In genomic region chr15:69454953-69455352, GRCh38 we compare ENCODE assay signal across 9 cellular contexts. TPM values are rescaled to one million over a fixed set of nuclear protein-coding genes. Genes with fewer than 3 reads are reported as not detected.
DNase-seq lines count a peak whose midpoint lies in the region; ATAC-seq and TF ChIP-seq lines count a peak whose summit lies in the region.
"Had no signal": no experiment of that assay in that cellular context is flagged by ENCODE, and none has a peak within 500 bp of the region (broad histone marks: within the 10 kb centered on the region; RNA-seq: fewer than 3 reads in every experiment).

No MANE protein-coding gene starts in this region.

- no peak for DNase-seq in SK-N-SH
- DNase-seq in PC-3: no peak
- peak; percentile 40 for DNase-seq in endodermal cell
- no peak for DNase-seq in gastrocnemius medialis
- DNase-seq in NCI-H1694 treated with DMSO at 0.1 percent for 48 hours (lab: John Stamatoyannopoulos, UW): no peak
- DNase-seq in kidney tubule cell (ENCODE audit: low spot score): no peak

- H3K9me3 ChIP-seq in SK-N-SH (no peaks in the 10 kb centered on the region), PC-3 (ENCODE audit: low read length) (no peaks in the 10 kb centered on the region), endodermal cell (ENCODE audit: control insufficient read depth, low read length) (no peaks in the 10 kb centered on the region), gastrocnemius medialis (no peaks in the 10 kb centered on the region)

- no peaks in the 10 kb centered on the region for H3K9me2 ChIP-seq in SK-N-SH
- H3K9me2 ChIP-seq in PC-3 (replicated peaks; ENCODE audit: low read length): no peaks in the 10 kb centered on the region

- peak overlapping the region; percentile 96; the same call in 1 of the 2 replicates for H3K9ac ChIP-seq in SK-N-SH
- H3K9ac ChIP-seq in PC-3 (ENCODE audit: low read length): no peak overlapping the region
- peak overlapping the region; percentile 95 for H3K9ac ChIP-seq in endodermal cell (ENCODE audit: extremely low read depth, low read length, poor library complexity, severe bottlenecking)

- in situ Hi-C loops in gastrocnemius medialis (cut with MboI; ENCODE audit: low sequenced_read_pairs in 4 of 4): no loop called here

- H3K79me2 ChIP-seq in SK-N-SH (ENCODE audit: insufficient read depth) (peaks cover 48% of the 10 kb centered on the region), PC-3 (ENCODE audit: low read length) (peaks cover 43% of the 10 kb centered on the region)

- H3K27me3 ChIP-seq in SK-N-SH (ENCODE audit: insufficient read depth): no peaks in the 10 kb centered on the region
- H3K27me3 ChIP-seq in PC-3 (ENCODE audit: low read length): no peaks in the 10 kb centered on the region
- no peaks in the 10 kb centered on the region for H3K27me3 ChIP-seq in endodermal cell (ENCODE audit: control insufficient read depth, insufficient read depth, low read length, poor library complexity, severe bottlenecking)
- H3K27me3 ChIP-seq in gastrocnemius medialis: no peaks in the 10 kb centered on the region

- TF ChIP-seq POLR2A in gastrocnemius medialis (IDR thresholded peaks at IDR 0.05): no peak

- ATAC-seq in SK-N-SH treated with all-trans-retinoic acid at 6 μM for 48 hours (no peak), PC-3 (no peak), gastrocnemius medialis (no peak), GM18861 (IDR thresholded peaks at IDR 0.05; ENCODE audit: unreplicated experiment) (no peak)

- H3K4me1 Mint-ChIP-seq in endodermal cell: peaks cover 15% of the 10 kb centered on the region

- TF ChIP-seq RAD21 in SK-N-SH (IDR thresholded peaks at IDR 0.05; ENCODE audit: low read length): no peak

- CTCF ChIA-PET in SK-N-SH (lab: Yijun Ruan, JAX) (interaction anchor here (1.2 to 4.1 kb wide), 2 partner anchors 7 to 24 kb away, joined by 3 to 31 read pairs; no protein-coding TSS in a partner anchor), PC-3 (lab: Charles Lee) (no interaction called here)

- intact Hi-C loops in PC-3 (cut with micrococcal nuclease): no loop called here
- intact Hi-C loops in gastrocnemius medialis (cut with DNase I; ENCODE audit: low total_unique reads): loop anchor here (5.0 to 10.0 kb wide), 4 partner anchors 337 to 1180 kb away; partner anchors contain the start of gene FEM1B

- TF ChIP-seq CTCF in SK-N-SH (IDR thresholded peaks at IDR 0.05): no peak
- TF ChIP-seq CTCF in PC-3 (conservative IDR thresholded peaks at IDR 0.05; ENCODE audit: low read depth, low read length): no peak
- TF ChIP-seq CTCF in endodermal cell (conservative IDR thresholded peaks at IDR 0.05): no peak
- no peak for TF ChIP-seq CTCF in gastrocnemius medialis (IDR thresholded peaks at IDR 0.05 in 4 of 5, conservative IDR thresholded peaks at IDR 0.05 in 1 of 5)

- peak overlapping the region; percentile 89 for H3K4me3 Mint-ChIP-seq in endodermal cell

- BruUV-seq in PC-3 (replicated peaks; lab: Mats Ljungman, UMichigan): no TSS peak

- H3K36me3 ChIP-seq in SK-N-SH (replicated peaks in 1 of 2; ENCODE audit: control insufficient read depth in 1 of 2, insufficient read depth in 2 of 2, low read length in 1 of 2) (peaks cover 32 to 37% of the 10 kb centered on the region in 2 experiments), PC-3 (ENCODE audit: low read depth, low read length) (peaks cover 37% of the 10 kb centered on the region), endodermal cell (ENCODE audit: control insufficient read depth, insufficient read depth, low read length) (peaks cover 38% of the 10 kb centered on the region), gastrocnemius medialis (peaks cover 0 to 36% of the 10 kb centered on the region in 2 donors)

- H3K36me3 Mint-ChIP-seq in endodermal cell (ENCODE audit: low read depth): peaks cover 48% of the 10 kb centered on the region

- no peaks in the 10 kb centered on the region for H3K27me3 Mint-ChIP-seq in endodermal cell (ENCODE audit: insufficient read depth)
- H3K27me3 Mint-ChIP-seq: memory B cell had no signal

- no peak for TF ChIP-seq EP300 in SK-N-SH (IDR thresholded peaks at IDR 0.05; ENCODE audit: borderline replicate concordance in 1 of 2, low read depth in 1 of 2, low read length in 1 of 2)

- H3K27ac ChIP-seq in SK-N-SH (ENCODE audit: low read depth in 2 of 2, low read length in 1 of 2): no peak overlapping the region
- H3K27ac ChIP-seq in PC-3 (ENCODE audit: low read length): no peak overlapping the region
- H3K27ac ChIP-seq in endodermal cell (ENCODE audit: low read depth, low read length): no peak overlapping the region
- peak overlapping the region; percentile 96 to 99 (median 97) for H3K27ac ChIP-seq in gastrocnemius medialis

- H3K4me1 ChIP-seq in SK-N-SH (ENCODE audit: control insufficient read depth in 1 of 2, insufficient read depth in 2 of 2, low read depth in 1 of 2, low read length in 1 of 2) (peaks cover 10 to 16% of the 10 kb centered on the region in 2 experiments; a peak in 3 of 4 replicates), PC-3 (ENCODE audit: insufficient read depth, low read length) (peaks cover 17% of the 10 kb centered on the region), endodermal cell (ENCODE audit: control insufficient read depth, insufficient read depth, low read length) (no peaks in the 10 kb centered on the region), gastrocnemius medialis (peaks cover 43 to 45% of the 10 kb centered on the region in 2 donors)

- H4K20me1 ChIP-seq in SK-N-SH (ENCODE audit: insufficient read depth): peaks cover 49% of the 10 kb centered on the region
- H4K20me1 ChIP-seq in PC-3 (ENCODE audit: low read length): peaks cover 45% of the 10 kb centered on the region

- peaks cover 78% of the 10 kb centered on the region for H3F3A ChIP-seq in SK-N-SH (replicated peaks; ENCODE audit: insufficient read depth)
- peaks cover 7% of the 10 kb centered on the region for H3F3A ChIP-seq in PC-3 (ENCODE audit: low read length, unreplicated experiment)

- H3K27ac Mint-ChIP-seq in endodermal cell: peak overlapping the region; percentile 2

- WGBS in SK-N-SH (ENCODE audit: low lambda C conversion rate): 34% methylated on average over 5 of the region's 5 CpGs
- WGBS in endodermal cell (ENCODE audit: insufficient coverage in 1 of 2, insufficient read length in 1 of 2), 2 experiments: 78 to 81% methylated on average over 4 to 5 of the region's 5 CpGs

- peak overlapping the region; percentile 88 to 91 for H3K4me3 ChIP-seq in SK-N-SH (ENCODE audit: low read depth in 2 of 2, low read length in 1 of 2)
- peak overlapping the region; percentile 99 for H3K4me3 ChIP-seq in PC-3 (ENCODE audit: low read length)
- peak overlapping the region; percentile 99 for H3K4me3 ChIP-seq in endodermal cell (ENCODE audit: low read length)
- H3K4me3 ChIP-seq in gastrocnemius medialis: peak overlapping the region; percentile 73 to 97 (median 88)

- no peak overlapping the region for H2AFZ ChIP-seq in SK-N-SH (ENCODE audit: low read depth)
- no peak overlapping the region for H2AFZ ChIP-seq in PC-3 (ENCODE audit: low read length)

- H3K9me3 Mint-ChIP-seq in endodermal cell: no peaks in the 10 kb centered on the region
- H3K9me3 Mint-ChIP-seq: memory B cell had no signal

- POLR2A ChIA-PET in SK-N-SH (lab: Yijun Ruan, JAX): no interaction called here
- POLR2A ChIA-PET in PC-3 (lab: Charles Lee; ENCODE audit: unreplicated experiment): no interaction called here

- H3K4me2 ChIP-seq in SK-N-SH: peak overlapping the region; percentile 79
- peak overlapping the region; percentile 97 for H3K4me2 ChIP-seq in PC-3 (ENCODE audit: low read length)

TF ChIP-seq in SK-N-SH, 30 proteins besides CTCF, POLR2A, EP300 and RAD21 (continues in another document):
- TF ChIP-seq JUND (IDR thresholded peaks at IDR 0.05) (no peak), PBX3 (IDR thresholded peaks at IDR 0.05) (no peak)

TF ChIP-seq in SK-N-SH treated with all-trans-retinoic acid at 6 μM for 48 hours, 23 proteins besides CTCF, POLR2A, EP300 and RAD21 (continues in another document):
- no peak for TF ChIP-seq ZNF8 (CRISPR knock-in tag; IDR thresholded peaks at IDR 0.05)
- no peak for TF ChIP-seq ZNF565 (CRISPR knock-in tag; conservative IDR thresholded peaks at IDR 0.05; ENCODE audit: low read depth)
- no peak for TF ChIP-seq ZNF70 (CRISPR knock-in tag; IDR thresholded peaks at IDR 0.05)
- TF ChIP-seq OSR1 (CRISPR knock-in tag; IDR thresholded peaks at IDR 0.05): no peak
- TF ChIP-seq ARNTL (CRISPR knock-in tag; IDR thresholded peaks at IDR 0.05; ENCODE audit: borderline replicate concordance, low read depth): no peak
- no peak for TF ChIP-seq ZFP3 (CRISPR knock-in tag; IDR thresholded peaks at IDR 0.05)

RNA-seq across cellular contexts. Expression of gene RPLP1, which starts 2.3 kb away (rescaled TPM):
- 1,514 and 1,792 TPM in 2 replicates for polyA plus RNA-seq in SK-N-SH (2012; rRNA removed)
- polyA plus RNA-seq in SK-N-SH (2012; cell fraction: cytosol; rRNA removed): 1,001 and 1,355 TPM in 2 replicates
- 360 and 521 TPM in 2 replicates for polyA plus RNA-seq in SK-N-SH (2012; cell fraction: nucleus; rRNA removed)
- total RNA-seq in PC-3 (2014; rRNA removed): 216 and 253 TPM in 2 replicates
- 1,000 to 10,000 TPM; 1,560 to 1,563 TPM for total RNA-seq in endodermal cell
- polyA plus RNA-seq in endodermal cell (2013, experiment 1 of 2): 2,242 TPM
- 2,014 TPM for polyA plus RNA-seq in endodermal cell (2013, experiment 2 of 2)
- total RNA-seq in gastrocnemius medialis: 1,000 to 10,000 TPM in 1 of 4 donors, 100 to 1,000 TPM in 3; 849 to 1,174 (median 925) TPM

RNA-seq across cellular contexts. Expression of gene KIF23, which starts 40.8 kb away (rescaled TPM):
- polyA plus RNA-seq in SK-N-SH (2012; rRNA removed): 23.3 and 25.8 TPM in 2 replicates
- polyA plus RNA-seq in SK-N-SH (2012; cell fraction: cytosol; rRNA removed): 25.8 and 31.2 TPM in 2 replicates
- 24.5 and 57.5 TPM in 2 replicates for polyA plus RNA-seq in SK-N-SH (2012; cell fraction: nucleus; rRNA removed)
- total RNA-seq in PC-3 (2014; rRNA removed) (77.3 and 87.0 TPM in 2 replicates), endodermal cell (10 to 100 TPM; 53.4 to 82.6 TPM), gastrocnemius medialis (under 1 TPM in 2 of 4 donors, not detected in 2; 0.47 to 0.81 TPM)
- polyA plus RNA-seq in endodermal cell (2013, experiment 1 of 2): 58.7 TPM
- 62.1 TPM for polyA plus RNA-seq in endodermal cell (2013, experiment 2 of 2)

Comparison
In these comparisons a context has a peak if more than half of its experiments do, and no peak if none do; other contexts are left out.
1. H3K27ac ChIP-seq: peak in gastrocnemius medialis (4 of 4); none in SK-N-SH (0 of 2), PC-3 (single experiment) and endodermal cell (single experiment).
2. RNA of gene KIF23, which starts 40.8 kb away (total RNA-seq): 53.4 to 82.6 TPM in endodermal cell and 77.3 to 87.0 TPM in PC-3; 0.47 to 0.81 TPM in gastrocnemius medialis; every median in the first group is over 10 times any median in the second.
3. Peak in every context shown above with its lines, with median percentiles within 50 percentile points of each other: H3K4me3 ChIP-seq.